In the genomic region with DNA sequence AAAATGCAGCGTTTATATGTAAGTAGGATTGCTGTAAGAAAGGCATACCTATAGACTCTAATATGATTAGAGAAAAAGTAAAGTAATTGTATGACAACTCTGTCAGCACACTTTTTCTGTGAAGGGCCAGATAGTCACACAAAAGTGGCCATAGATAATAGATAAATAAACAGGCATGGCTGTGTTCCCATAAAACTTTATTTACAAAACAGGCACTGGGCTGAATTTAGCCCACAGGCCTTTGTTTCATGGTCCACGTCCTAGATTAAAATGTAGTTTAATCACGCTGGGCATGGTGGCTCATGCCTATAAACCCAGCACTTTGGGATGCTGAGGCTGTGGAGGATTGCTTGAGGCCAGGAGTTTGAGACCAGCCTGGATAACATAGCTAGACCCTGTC, we compare ENCODE assay signal across 12 cellular contexts. TPM values are rescaled to one million over a fixed set of nuclear protein-coding genes. Genes with fewer than 3 reads are reported as not detected.
"Had no signal": no experiment of that assay in that cellular context is flagged by ENCODE, and none has a peak within 500 bp of the region (broad histone marks: within the 10 kb centered on the region; RNA-seq: fewer than 3 reads in every experiment).

No MANE protein-coding gene starts in this region.

- H3K4me2 ChIP-seq: GM23338 had no signal

- H3K9me3 ChIP-seq: HAP-1 had no signal

- H3K4me1 ChIP-seq: HAP-1 had no signal

- H3K36me3 ChIP-seq: HAP-1 had no signal

- H3K4me3 ChIP-seq: GM23248, GM23338, HAP-1 had no signal

- FAIRE-seq: H1, H54 had no signal

- DNase-seq: GM23248, GOT3, H7, H9, HCEC 1CT, HFFc6 had no signal

- ATAC-seq: GM23338, HCT116 had no signal

- H3K27ac ChIP-seq: GM23248 had no signal

- H2AFZ ChIP-seq: GM23248, GM23338 had no signal

- H3K9ac ChIP-seq: GM23248 had no signal

RNA-seq across cellular contexts. Expression of gene TXNDC8, which starts 8.7 kb away (rescaled TPM):
- total RNA-seq: GM23248, GM23338, H1, H4, H7, H9, HFFc6 had no signal
- polyA plus RNA-seq: GM23248, GM23338, H1 had no signal
